In the genomic region with DNA sequence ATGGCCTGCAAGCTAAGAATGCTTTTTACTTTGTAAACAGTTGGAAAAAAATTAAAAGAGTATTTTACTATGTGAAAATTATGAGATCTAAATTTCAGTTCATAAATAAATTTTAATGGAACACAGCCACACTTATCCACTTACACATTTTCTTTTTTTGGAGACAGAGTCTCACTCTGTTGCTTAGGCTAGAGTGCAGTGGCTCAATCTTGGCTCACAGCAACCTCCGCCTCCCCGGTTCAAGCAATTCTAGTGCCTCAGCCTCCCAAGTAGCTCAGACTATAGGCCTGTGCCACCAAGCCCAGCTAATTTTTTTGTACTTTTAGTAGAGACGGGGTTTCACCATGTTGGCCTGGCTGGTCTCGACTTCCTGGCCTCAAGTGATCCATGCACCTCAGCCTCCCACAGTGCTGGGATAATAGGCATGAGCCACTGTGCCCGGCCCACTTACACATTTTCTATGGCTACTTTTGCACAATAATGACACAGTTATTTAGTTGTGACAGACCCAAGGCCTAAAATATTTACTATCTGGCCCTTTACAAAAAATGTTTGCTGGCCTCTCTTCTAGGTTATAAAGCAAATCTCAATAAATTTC, we compare ENCODE assay signal across 22 cellular contexts.
DNase-seq lines count a peak whose midpoint lies in the region; ATAC-seq, FAIRE-seq and TF ChIP-seq lines count a peak whose summit lies in the region.
"Had no signal": no experiment of that assay in that cellular context is flagged by ENCODE, and none has a peak within 500 bp of the region (broad histone marks: within the 10 kb centered on the region; RNA-seq: fewer than 3 reads in every experiment).

No MANE protein-coding gene starts in this region.

- H3K36me3 ChIP-seq in H1 (ENCODE audit: control insufficient read depth in 2 of 4, insufficient read depth in 4 of 4, low read length in 3 of 4) = no peaks in the 10 kb centered on the region
- no peaks in the 10 kb centered on the region for H3K36me3 ChIP-seq in iPS-20b (ENCODE audit: insufficient read depth, low read depth, low read length)
- H3K36me3 ChIP-seq in gastrocnemius medialis = peaks cover 0 to 9% of the 10 kb centered on the region in 2 donors
- H3K36me3 ChIP-seq in OCI-LY7 (ENCODE audit: insufficient read depth, low read length) = no peaks in the 10 kb centered on the region
- H3K36me3 ChIP-seq: HAP-1 had no signal

- no peak overlapping the region for H2BK120ac ChIP-seq in H1 (replicated peaks; ENCODE audit: low read depth, low read length)

- H3K4me3 ChIP-seq in H1 (ENCODE audit: extremely low read depth in 1 of 4, insufficient read depth in 2 of 4, low read depth in 3 of 4, low read length in 4 of 4) (peak overlapping the region in 1 of 4 experiments; percentile 12; a peak in 1 of 8 replicates), iPS-20b (ENCODE audit: low read length) (peak overlapping the region; percentile 46; the same call in 1 of the 2 replicates), gastrocnemius medialis (no peak overlapping the region), OCI-LY7 (ENCODE audit: low read depth, low read length, poor library complexity, severe bottlenecking) (no peak overlapping the region)
- H3K4me3 ChIP-seq: A549, HAP-1, K562 had no signal

- no peaks in the 10 kb centered on the region for H4K20me1 ChIP-seq in H1 (replicated peaks in 1 of 2; ENCODE audit: control insufficient read depth in 1 of 2, insufficient read depth in 2 of 2, low read length in 2 of 2)
- no peaks in the 10 kb centered on the region for H4K20me1 ChIP-seq in OCI-LY7 (ENCODE audit: insufficient read depth, low read length)

- H2BK12ac ChIP-seq in H1 (ENCODE audit: low read depth, low read length) = no peak overlapping the region

- ATAC-seq in activated naive CD8-positive, alpha-beta T cell treated with anti-CD3 and anti-CD28 coated beads, Interleukin-2, amount 50 U/mL, for 24 hours = no peak
- ATAC-seq in gastrocnemius medialis (peak; percentile 67 to 73), HG03378 (IDR thresholded peaks at IDR 0.05; ENCODE audit: unreplicated experiment) (no peak)
- ATAC-seq: A549, K562 had no signal

- no peak overlapping the region; the same call in 1 of the 2 replicates for H3K18ac ChIP-seq in H1 (ENCODE audit: extremely low read depth, low read length)

- H3K9ac ChIP-seq in H1 (replicated peaks in 1 of 4; ENCODE audit: extremely low read depth in 1 of 4, low read depth in 3 of 4, low read length in 3 of 4) (no peak overlapping the region), iPS-20b (ENCODE audit: low read depth, low read length) (no peak overlapping the region; the same call in 1 of the 2 replicates)

- H3K79me2 ChIP-seq in H1 (ENCODE audit: control insufficient read depth in 1 of 2, insufficient read depth in 2 of 2, low read length in 2 of 2) = no peaks in the 10 kb centered on the region
- no peaks in the 10 kb centered on the region for H3K79me2 ChIP-seq in OCI-LY7 (ENCODE audit: insufficient read depth, low read depth, low read length)

- H2BK15ac ChIP-seq in H1 (ENCODE audit: low read length) = peak overlapping the region; percentile 19; the same call in 1 of the 2 replicates

- no peak overlapping the region for H2AK5ac ChIP-seq in H1 (ENCODE audit: low read depth, low read length)

- no peak overlapping the region for H3K23ac ChIP-seq in H1 (ENCODE audit: insufficient read length)

- no peak for TF ChIP-seq RAD21 in H1 (IDR thresholded peaks at IDR 0.05 in 1 of 2, conservative IDR thresholded peaks at IDR 0.05 in 1 of 2; ENCODE audit: low read depth in 2 of 2, low read length in 2 of 2)

- H3K4me2 ChIP-seq in H1 (ENCODE audit: insufficient read depth in 1 of 2, low read depth in 2 of 2, low read length in 2 of 2) (peak overlapping the region in 1 of 2 experiments; percentile 18; a peak in 1 of 4 replicates), OCI-LY7 (ENCODE audit: low read length) (no peak overlapping the region)
- H3K4me2 ChIP-seq: A549 had no signal

- H3K79me1 ChIP-seq in H1 (ENCODE audit: low read depth, low read length) = no peaks in the 10 kb centered on the region

- peak overlapping the region; percentile 4 for H3K27ac Mint-ChIP-seq in activated naive CD8-positive, alpha-beta T cell treated with anti-CD3 and anti-CD28 coated beads, Interleukin-2, amount 50 U/mL, for 24 hours
- H3K27ac Mint-ChIP-seq in activated naive CD8-positive, alpha-beta T cell treated with anti-CD3 and anti-CD28 coated beads for 36 hours = no peak overlapping the region
- H3K27ac Mint-ChIP-seq in activated CD4-positive, alpha-beta T cell treated with anti-CD3 and anti-CD28 coated beads, Interleukin-2, amount 10 ng/mL, durations not matched to agents 24 days and 14 days = no peak overlapping the region
- H3K27ac Mint-ChIP-seq: CD4-positive, alpha-beta T cell had no signal

- no TSS peak for BruUV-seq in OCI-LY7 (replicated peaks; lab: Mats Ljungman, UMichigan)

- peak overlapping the region; percentile 31; the same call in 1 of the 2 replicates for H2BK5ac ChIP-seq in H1 (ENCODE audit: low read depth, low read length)

- no peak for TF ChIP-seq CTCF in H1 (IDR thresholded peaks at IDR 0.05; ENCODE audit: control extremely low read depth in 1 of 3, insufficient read depth in 1 of 3, low read depth in 1 of 3, low read length in 3 of 3)
- TF ChIP-seq CTCF in gastrocnemius medialis (IDR thresholded peaks at IDR 0.05 in 4 of 5, conservative IDR thresholded peaks at IDR 0.05 in 1 of 5) = no peak
- TF ChIP-seq CTCF in OCI-LY7 (conservative IDR thresholded peaks at IDR 0.05; ENCODE audit: low read length) = no peak

- peaks cover 49% of the 10 kb centered on the region for H3K4me1 Mint-ChIP-seq in activated naive CD8-positive, alpha-beta T cell treated with anti-CD3 and anti-CD28 coated beads, Interleukin-2, amount 50 U/mL, for 24 hours
- peaks cover 15% of the 10 kb centered on the region for H3K4me1 Mint-ChIP-seq in activated naive CD8-positive, alpha-beta T cell treated with anti-CD3 and anti-CD28 coated beads for 36 hours
- peaks cover 28% of the 10 kb centered on the region for H3K4me1 Mint-ChIP-seq in activated CD4-positive, alpha-beta T cell treated with anti-CD3 and anti-CD28 coated beads, Interleukin-2, amount 10 ng/mL, durations not matched to agents 24 days and 14 days

- no peak overlapping the region for H3K14ac ChIP-seq in H1 (ENCODE audit: insufficient read length)

- intact Hi-C loops in gastrocnemius medialis (cut with DNase I; ENCODE audit: low total_unique reads) (no loop called here), OCI-LY7 (cut with micrococcal nuclease; ENCODE audit: unreplicated experiment) (no loop called here)
- intact Hi-C loops in activated CD4-positive, alpha-beta T cell treated with anti-CD3 and anti-CD28 coated beads, Interleukin-2, amount 10 ng/mL, durations not matched to agents 24 days and 14 days (cut with micrococcal nuclease) = no loop called here

- peaks cover 45% of the 10 kb centered on the region for H3K36me3 Mint-ChIP-seq in activated naive CD8-positive, alpha-beta T cell treated with anti-CD3 and anti-CD28 coated beads, Interleukin-2, amount 50 U/mL, for 24 hours (ENCODE audit: low read depth)
- H3K36me3 Mint-ChIP-seq in activated naive CD8-positive, alpha-beta T cell treated with anti-CD3 and anti-CD28 coated beads for 36 hours = peaks cover 27% of the 10 kb centered on the region
- H3K36me3 Mint-ChIP-seq in activated CD4-positive, alpha-beta T cell treated with anti-CD3 and anti-CD28 coated beads, Interleukin-2, amount 10 ng/mL, durations not matched to agents 24 days and 14 days (ENCODE audit: low read depth) = peaks cover 41% of the 10 kb centered on the region

- no peak overlapping the region for H3K4ac ChIP-seq in H1 (replicated peaks; ENCODE audit: insufficient read length, low read depth, low read length)

- CTCF ChIA-PET in H1 (lab: Charles Lee; ENCODE audit: partially characterized antibody) (no interaction called here), OCI-LY7 (lab: Charles Lee; ENCODE audit: unreplicated experiment) (no interaction called here)

- no peak overlapping the region for H3K4me3 Mint-ChIP-seq in activated naive CD8-positive, alpha-beta T cell treated with anti-CD3 and anti-CD28 coated beads, Interleukin-2, amount 50 U/mL, for 24 hours
- no peak overlapping the region for H3K4me3 Mint-ChIP-seq in activated naive CD8-positive, alpha-beta T cell treated with anti-CD3 and anti-CD28 coated beads for 36 hours
- no peak overlapping the region for H3K4me3 Mint-ChIP-seq in activated CD4-positive, alpha-beta T cell treated with anti-CD3 and anti-CD28 coated beads, Interleukin-2, amount 10 ng/mL, durations not matched to agents 24 days and 14 days
- H3K4me3 Mint-ChIP-seq: CD4-positive, alpha-beta T cell had no signal

- TF ChIP-seq EP300 in H1 (IDR thresholded peaks at IDR 0.05; ENCODE audit: borderline replicate concordance in 1 of 2, low read depth in 2 of 2, low read length in 2 of 2) = no peak

- H3K4me1 ChIP-seq in H1 (replicated peaks in 1 of 4; ENCODE audit: control insufficient read depth in 3 of 4, insufficient read depth in 4 of 4, low read length in 3 of 4) = peaks cover 0 to 2% (median under 1%) of the 10 kb centered on the region in 4 experiments; a peak in 2 of 7 replicates
- H3K4me1 ChIP-seq in iPS-20b (ENCODE audit: insufficient read depth, low read length) = peaks cover 17% of the 10 kb centered on the region; the same call in 1 of the 2 replicates
- H3K4me1 ChIP-seq in gastrocnemius medialis = peaks cover 8 to 20% of the 10 kb centered on the region in 2 donors
- no peaks in the 10 kb centered on the region for H3K4me1 ChIP-seq in OCI-LY7 (ENCODE audit: insufficient read depth, low read length, poor library complexity, severe bottlenecking)
- H3K4me1 ChIP-seq: HAP-1 had no signal

- no peak for TF ChIP-seq POLR2A in H1 (IDR thresholded peaks at IDR 0.05; ENCODE audit: control extremely low read depth in 1 of 2, low read depth in 2 of 2, low read length in 2 of 2)
- no peak for TF ChIP-seq POLR2A in gastrocnemius medialis (IDR thresholded peaks at IDR 0.05)

- no peak overlapping the region for H3K56ac ChIP-seq in H1 (replicated peaks; ENCODE audit: insufficient read length, low read depth, low read length)

- no peak overlapping the region for H2AFZ ChIP-seq in H1 (ENCODE audit: low read length)
- no peak overlapping the region for H2AFZ ChIP-seq in OCI-LY7 (ENCODE audit: low read length)

- H4K8ac ChIP-seq in H1 (ENCODE audit: extremely low read depth, insufficient read depth, low read length) = no peak overlapping the region

- DNase-seq in activated naive CD8-positive, alpha-beta T cell treated with anti-CD3 and anti-CD28 coated beads, Interleukin-2, amount 50 U/mL, for 24 hours = no peak
- DNase-seq in activated naive CD8-positive, alpha-beta T cell treated with anti-CD3 and anti-CD28 coated beads for 36 hours = no peak
- DNase-seq in H1 (ENCODE audit: low read depth in 1 of 2, low spot score in 2 of 2) (no peak), gastrocnemius medialis (peak in 1 of 2 donors; percentile 53), OCI-LY7 (ENCODE audit: low spot score) (no peak)
- no peak for DNase-seq in activated CD4-positive, alpha-beta T cell treated with anti-CD3 and anti-CD28 coated beads, Interleukin-2, amount 10 ng/mL, durations not matched to agents 24 days and 14 days
- DNase-seq: AML-193; CD4-positive, alpha-beta T cell; DMS153; DMS79; GDM1; GOT3; IMR-90 had no signal

- H3K9me3 ChIP-seq in H1 (ENCODE audit: insufficient read depth in 2 of 2, low read depth in 1 of 2, low read length in 1 of 2) (no peaks in the 10 kb centered on the region), iPS-20b (ENCODE audit: insufficient read depth, low read depth, low read length) (no peaks in the 10 kb centered on the region), gastrocnemius medialis (no peaks in the 10 kb centered on the region), OCI-LY7 (ENCODE audit: low read length) (no peaks in the 10 kb centered on the region)
- H3K9me3 ChIP-seq: A549, HAP-1 had no signal

- POLR2A ChIA-PET in H1 (lab: Charles Lee; ENCODE audit: partially characterized antibody) (interaction anchor here (1.1 to 1.6 kb wide), 2 partner anchors 13 to 110 kb away, joined by 3 read pairs; no protein-coding TSS in a partner anchor), OCI-LY7 (lab: Charles Lee) (interaction anchor here (0.9 kb wide), 1 partner anchor 12 kb away, joined by 3 read pairs; no protein-coding TSS in a partner anchor)

- H4K91ac ChIP-seq in H1 (replicated peaks; ENCODE audit: insufficient read length, low read length) = no peak overlapping the region

- H3K23me2 ChIP-seq in H1 (ENCODE audit: low read depth, low read length) = no peaks in the 10 kb centered on the region

- in situ Hi-C loops in gastrocnemius medialis (cut with MboI; ENCODE audit: low sequenced_read_pairs in 4 of 4) = no loop called here

- H3K27ac ChIP-seq in H1 (ENCODE audit: low read depth, low read length) = peak overlapping the region; percentile 17; the same call in 1 of the 2 replicates
- H3K27ac ChIP-seq in iPS-20b (ENCODE audit: low read length) = no peak overlapping the region
- H3K27ac ChIP-seq in gastrocnemius medialis = peak overlapping the region; percentile 44 to 64 (median 58)
- no peak overlapping the region for H3K27ac ChIP-seq in OCI-LY7 (ENCODE audit: low read depth, low read length, poor library complexity, severe bottlenecking)
- H3K27ac ChIP-seq: 22Rv1, A549, C4-2B had no signal

- H3K9me3 Mint-ChIP-seq in activated naive CD8-positive, alpha-beta T cell treated with anti-CD3 and anti-CD28 coated beads, Interleukin-2, amount 50 U/mL, for 24 hours = no peaks in the 10 kb centered on the region
- H3K9me3 Mint-ChIP-seq in activated naive CD8-positive, alpha-beta T cell treated with anti-CD3 and anti-CD28 coated beads for 36 hours = no peaks in the 10 kb centered on the region
- peaks cover 19% of the 10 kb centered on the region for H3K9me3 Mint-ChIP-seq in activated CD4-positive, alpha-beta T cell treated with anti-CD3 and anti-CD28 coated beads, Interleukin-2, amount 10 ng/mL, durations not matched to agents 24 days and 14 days
- H3K9me3 Mint-ChIP-seq: CD4-positive, alpha-beta T cell had no signal

- 50% methylated on average over 5 of the region's 5 CpGs; no CpG with 5 or more reads in 1 of the 2 experiments for WGBS in H1 (ENCODE audit: extremely low coverage in 1 of 2, insufficient coverage in 1 of 2, insufficient read length in 1 of 2, insufficient replicate concordance in 2 of 2, low coverage in 1 of 2, low lambda C conversion rate in 2 of 2, missing lambda C conversion rate in 1 of 2), 2 experiments

- H3K9me2 ChIP-seq in OCI-LY7 (ENCODE audit: insufficient read depth, low read length) = no peaks in the 10 kb centered on the region

- FAIRE-seq in H1 (lab: Jason Lieb, UNC) = no peak
- FAIRE-seq: GM12892, GM18507, K562 had no signal

- no peaks in the 10 kb centered on the region for H3K27me3 Mint-ChIP-seq in activated naive CD8-positive, alpha-beta T cell treated with anti-CD3 and anti-CD28 coated beads, Interleukin-2, amount 50 U/mL, for 24 hours
- H3K27me3 Mint-ChIP-seq in activated naive CD8-positive, alpha-beta T cell treated with anti-CD3 and anti-CD28 coated beads for 36 hours = no peaks in the 10 kb centered on the region
- H3K27me3 Mint-ChIP-seq in activated CD4-positive, alpha-beta T cell treated with anti-CD3 and anti-CD28 coated beads, Interleukin-2, amount 10 ng/mL, durations not matched to agents 24 days and 14 days = no peaks in the 10 kb centered on the region
- H3K27me3 Mint-ChIP-seq: CD4-positive, alpha-beta T cell had no signal

- peak overlapping the region; percentile 10 for H4K5ac ChIP-seq in H1 (ENCODE audit: insufficient read length, low read depth, low read length)

- H2BK20ac ChIP-seq in H1 (ENCODE audit: low read length) = no peak overlapping the region

- H3K27me3 ChIP-seq in H1 (replicated peaks in 1 of 4; ENCODE audit: control insufficient read depth in 3 of 4, extremely low read depth in 1 of 4, insufficient read depth in 3 of 4, low read length in 3 of 4) = no peaks in the 10 kb centered on the region
- no peaks in the 10 kb centered on the region for H3K27me3 ChIP-seq in iPS-20b (ENCODE audit: insufficient read depth, low read length)
- H3K27me3 ChIP-seq in gastrocnemius medialis = no peaks in the 10 kb centered on the region

Comparison
In these comparisons a context has a peak if more than half of its experiments do, and no peak if none do; other contexts are left out.
1. ATAC-seq: peak in gastrocnemius medialis (2 of 2); none in activated naive CD8-positive, alpha-beta T cell treated with anti-CD3 and anti-CD28 coated beads, Interleukin-2, amount 50 U/mL, for 24 hours (single experiment) and HG03378 (single experiment).
2. H3K27ac ChIP-seq: peak in H1 (single experiment) and gastrocnemius medialis (4 of 4); none in iPS-20b (single experiment) and OCI-LY7 (single experiment).